ENCODE assay signal across 9 cellular contexts in the genomic region with DNA sequence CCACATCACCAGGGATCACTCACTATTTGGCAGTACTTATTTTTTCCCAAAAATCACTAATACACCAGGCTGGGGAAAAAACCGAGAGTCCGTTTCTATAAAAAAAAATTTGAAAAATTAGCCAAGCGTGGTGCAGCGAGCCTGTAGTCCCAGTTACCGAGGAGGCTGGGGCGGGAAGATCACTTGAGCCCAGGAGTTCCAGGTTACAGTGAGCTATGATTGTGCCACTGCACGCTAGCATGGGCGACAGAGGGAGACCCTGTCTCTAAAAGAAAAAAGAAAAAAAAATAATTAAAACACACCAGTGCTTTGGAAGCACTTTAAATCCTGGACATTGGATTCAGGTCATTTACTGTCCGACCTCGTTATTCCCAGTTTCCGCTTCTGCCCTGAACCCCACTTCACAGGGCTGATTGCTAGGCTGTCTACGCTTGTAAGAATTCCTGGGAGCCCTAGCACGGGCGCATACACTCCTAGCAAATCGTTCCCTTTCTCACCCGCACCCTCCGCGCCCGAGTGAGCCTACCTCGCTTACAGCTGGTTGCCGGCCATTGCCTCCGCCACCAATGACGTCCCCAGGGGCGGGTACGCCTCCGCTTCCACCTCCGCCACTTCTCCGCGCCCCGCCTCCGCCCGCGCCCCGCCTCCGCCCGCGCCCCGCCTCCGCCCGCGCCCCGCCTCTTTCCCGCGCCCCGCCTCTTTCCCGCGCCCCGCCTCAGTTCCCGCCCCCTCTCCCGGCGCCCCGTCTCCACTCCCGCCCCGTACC. TPM values are rescaled to one million over a fixed set of nuclear protein-coding genes. Genes with fewer than 3 reads are reported as not detected.
DNase-seq lines count a peak whose midpoint lies in the region; ATAC-seq, FAIRE-seq and TF ChIP-seq lines count a peak whose summit lies in the region.
"Had no signal": no experiment of that assay in that cellular context is flagged by ENCODE, and none has a peak within 500 bp of the region (broad histone marks: within the 10 kb centered on the region; RNA-seq: fewer than 3 reads in every experiment).

A gene (minus strand): TSS at position 571 of the 766 bp plus-strand sequence. CDS start 5,950 bp downstream, outside the sequence.

- peak within 1 kb of the TSS; percentile 42 for H2BK120ac ChIP-seq in mesenchymal stem cell (ENCODE audit: low read depth, low read length)

- peak within 1 kb of the TSS in 1 of 2 experiments; percentile 14 for H3K23ac ChIP-seq in mesenchymal stem cell (ENCODE audit: low read length in 2 of 2)

- H2BK12ac ChIP-seq in mesenchymal stem cell (ENCODE audit: low read length in 2 of 2) = peak within 1 kb of the TSS in 1 of 2 experiments; percentile 37

- TF ChIP-seq EP300 in tibial nerve (IDR thresholded peaks at IDR 0.05) = peak in 1 of 2 donors; percentile 78

- no peak for DNase-seq in HTR-8/SVneo (ENCODE audit: insufficient read length, low spot score)
- DNase-seq in RKO (ENCODE audit: low spot score) = peak; percentile 4
- no peak for DNase-seq in dermis microvascular lymphatic vessel endothelial cell (ENCODE audit: low read depth in 2 of 2)
- no peak for DNase-seq in mesenchymal stem cell
- DNase-seq in tibial nerve (ENCODE audit: low spot score in 2 of 2) = no peak
- no peak for DNase-seq in central memory CD4-positive, alpha-beta T cell

- H4K8ac ChIP-seq in mesenchymal stem cell (ENCODE audit: low read length) = peak within 1 kb of the TSS; percentile 92

- peak within 1 kb of the TSS; percentile 93 for H2BK15ac ChIP-seq in mesenchymal stem cell (ENCODE audit: low read depth, poor library complexity, severe bottlenecking)

- TF ChIP-seq POLR2A in tibial nerve (IDR thresholded peaks at IDR 0.05) = peak; percentile 36 to 38

- H2AK5ac ChIP-seq in mesenchymal stem cell (ENCODE audit: low read length, severe bottlenecking) = no peak within 1 kb of the TSS

- ATAC-seq in GM21528 (IDR thresholded peaks at IDR 0.05; ENCODE audit: low FRiP score, unreplicated experiment) = peak; percentile 69

- no peak within 1 kb of the TSS for H2BK5ac ChIP-seq in mesenchymal stem cell (ENCODE audit: low read depth, low read length, poor library complexity, severe bottlenecking)

- H3K27ac ChIP-seq in mesenchymal stem cell (ENCODE audit: low read length, poor library complexity, severe bottlenecking) (peak within 1 kb of the TSS; percentile 38), tibial nerve (peak within 1 kb of the TSS; percentile 59 to 92 (median 83))

- WGBS in mesenchymal stem cell = under 1% methylated on average over 30 of the region's 54 CpGs
- WGBS in tibial nerve, 2 donors = 1% methylated on average over 40 to 54 of the region's 54 CpGs

- H3K9me3 ChIP-seq in ES-I3 (ENCODE audit: control insufficient read depth, insufficient read depth, low read length) = no peaks in the 10 kb centered on the region
- H3K9me3 ChIP-seq in mesenchymal stem cell (ENCODE audit: control insufficient read depth, low read length) = no peaks in the 10 kb centered on the region
- H3K9me3 ChIP-seq in tibial nerve = no peaks in the 10 kb centered on the region

- peak within 1 kb of the TSS; percentile 90 for H4K91ac ChIP-seq in mesenchymal stem cell (ENCODE audit: low read length)

- TF ChIP-seq CTCF in tibial nerve (IDR thresholded peaks at IDR 0.05) = no peak

- H2AFZ ChIP-seq in mesenchymal stem cell (ENCODE audit: low read depth, low read length) = peak within 1 kb of the TSS; percentile 72

- 0 out of 2 replicates have a peak, but pooled peaks cover 3% of the 10 kb centered on the region for H3K36me3 ChIP-seq in ES-I3 (ENCODE audit: insufficient read depth, low read length)
- peaks cover 0 to 2% of the 10 kb centered on the region in 2 experiments for H3K36me3 ChIP-seq in mesenchymal stem cell (ENCODE audit: control insufficient read depth in 1 of 2, insufficient read depth in 2 of 2, low read depth in 1 of 2, low read length in 2 of 2)
- peaks cover 0 to 3% (median 0%) of the 10 kb centered on the region in 3 donors for H3K36me3 ChIP-seq in tibial nerve

- H3K14ac ChIP-seq in mesenchymal stem cell (ENCODE audit: low read length in 2 of 2) = peak within 1 kb of the TSS in 1 of 2 experiments; percentile 85

- H3K4me3 ChIP-seq in mesenchymal stem cell (ENCODE audit: insufficient read depth in 1 of 2, low read depth in 1 of 2, low read length in 2 of 2) (peak within 1 kb of the TSS; percentile 93 to 97), tibial nerve (peak within 1 kb of the TSS; percentile 56 to 92 (median 72))

- H3K9ac ChIP-seq in ES-I3 (ENCODE audit: low read depth, low read length) (peak within 1 kb of the TSS; percentile 99), mesenchymal stem cell (ENCODE audit: low read length) (peak within 1 kb of the TSS; percentile 95)

- no peak within 1 kb of the TSS for H3K4ac ChIP-seq in mesenchymal stem cell (ENCODE audit: low read depth in 1 of 2, low read length in 2 of 2)

- H3K4me2 ChIP-seq in mesenchymal stem cell (ENCODE audit: low read length, poor library complexity, severe bottlenecking) = peak within 1 kb of the TSS; percentile 91

- H3K4me1 ChIP-seq in ES-I3 (ENCODE audit: insufficient read depth, low read length) = peaks cover 3% of the 10 kb centered on the region; the same call in 1 of the 2 replicates
- H3K4me1 ChIP-seq in mesenchymal stem cell (ENCODE audit: control insufficient read depth, insufficient read depth, low read depth, low read length) = peaks cover 3% of the 10 kb centered on the region
- peaks cover 0 to 30% (median 6%) of the 10 kb centered on the region in 4 donors for H3K4me1 ChIP-seq in tibial nerve

- no peaks in the 10 kb centered on the region for H3K27me3 ChIP-seq in mesenchymal stem cell (ENCODE audit: control insufficient read depth in 1 of 2, insufficient read depth in 1 of 2, low read length in 2 of 2)
- H3K27me3 ChIP-seq in tibial nerve = no peaks in the 10 kb centered on the region

- peak; percentile 90 for FAIRE-seq in HTR-8/SVneo (lab: Jason Lieb, UNC)
- FAIRE-seq: colon had no signal

- peak within 1 kb of the TSS; percentile 91 to 98 for H3K18ac ChIP-seq in mesenchymal stem cell (ENCODE audit: low read depth in 1 of 2, low read length in 2 of 2)

- peaks cover 20% of the 10 kb centered on the region for H3K79me1 ChIP-seq in mesenchymal stem cell (replicated peaks; ENCODE audit: low read length, poor library complexity, severe bottlenecking)

RNA-seq across cellular contexts. Expression of the gene that starts here (rescaled TPM):
- 8.9 and 12.5 TPM in 2 replicates for total RNA-seq in dermis microvascular lymphatic vessel endothelial cell
- 10.9 TPM for polyA plus RNA-seq in mesenchymal stem cell (2013, experiment 1 of 2)
- 11.1 TPM for polyA plus RNA-seq in mesenchymal stem cell (2013, experiment 2 of 2)
- 1 to 10 TPM; 3.8 to 9.3 (median 5.4) TPM for total RNA-seq in tibial nerve
